9 cellular contexts compared by ENCODE assay signal in the genomic region with DNA sequence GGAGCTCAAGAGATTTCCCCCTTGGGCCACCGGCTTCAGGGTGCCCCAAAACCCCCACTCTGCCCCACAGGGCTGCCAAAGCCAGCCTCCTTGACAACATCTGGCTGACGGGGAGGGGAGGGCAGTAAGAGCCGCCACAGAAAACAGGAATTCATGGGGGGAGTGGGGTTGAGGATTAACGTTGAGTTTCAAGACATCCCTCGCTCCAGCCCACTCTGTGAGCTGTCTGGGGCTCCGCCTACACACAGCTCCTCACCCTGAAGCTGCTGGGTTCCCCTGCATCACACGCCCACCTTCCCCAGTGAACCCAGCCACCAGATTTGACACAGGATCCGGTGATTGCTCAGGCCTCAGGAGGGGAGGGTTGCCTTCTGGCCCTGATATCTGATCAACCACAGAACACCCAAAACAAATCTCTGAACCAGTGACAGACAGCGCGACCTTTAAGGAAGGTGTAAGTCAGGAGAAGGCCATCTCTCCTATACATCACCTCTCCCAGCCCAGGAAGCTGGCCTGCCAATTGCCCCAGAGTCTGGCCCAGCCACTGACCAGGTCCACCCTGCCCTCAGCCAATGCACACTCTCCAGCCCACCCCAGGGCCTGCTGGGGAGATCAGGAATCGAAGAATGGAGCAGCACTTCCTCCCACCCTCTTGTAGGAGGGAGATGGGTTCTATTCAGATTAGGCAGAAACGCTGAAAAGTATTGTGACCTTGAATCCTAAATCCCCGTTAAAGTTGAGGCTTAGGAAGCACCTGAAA.
A peak's percentile ranks its signal among the peaks of the same experiment; 100 is the strongest.
DNase-seq lines count a peak whose midpoint lies in the region; ATAC-seq and TF ChIP-seq lines count a peak whose summit lies in the region.
"Had no signal": no experiment of that assay in that cellular context is flagged by ENCODE, and none has a peak within 500 bp of the region (broad histone marks: within the 10 kb centered on the region; RNA-seq: fewer than 3 reads in every experiment).

No MANE protein-coding gene starts in this region.

- H3K9me3 ChIP-seq in HEK293 (ENCODE audit: control insufficient read depth, insufficient read depth, low read depth, low read length): no peaks in the 10 kb centered on the region
- H3K9me3 ChIP-seq: pancreas had no signal

- ATAC-seq in GM18499 (IDR thresholded peaks at IDR 0.05; ENCODE audit: insufficient read depth, unreplicated experiment): peak; percentile 56
- ATAC-seq in T-cell (replicated peaks in 1 of 4): peak; percentile 68 to 83 (median 80)
- ATAC-seq: pancreas had no signal

- H3K4me1 ChIP-seq in HEK293 (ENCODE audit: control insufficient read depth, insufficient read depth, low read length): no peaks in the 10 kb centered on the region

- H3K4me3 ChIP-seq in HEK293 (ENCODE audit: low read depth, low read length): no peak overlapping the region
- H3K4me3 ChIP-seq: pancreas had no signal

- TF ChIP-seq CTCF in HEK293 (tag by site-specific recombination; IDR thresholded peaks at IDR 0.05) (no peak), mesothelial cell of epicardium (IDR thresholded peaks at IDR 0.05; ENCODE audit: unreplicated experiment) (no peak)

- H3K36me3 ChIP-seq in HEK293 (ENCODE audit: control insufficient read depth in 2 of 2, insufficient read depth in 1 of 2, low read length in 2 of 2): no peaks in the 10 kb centered on the region; a peak in 1 of 3 replicates
- H3K36me3 ChIP-seq: pancreas had no signal

- H3K36me3 Mint-ChIP-seq in T-cell: peaks cover 39% of the 10 kb centered on the region
- peaks cover 3% of the 10 kb centered on the region for H3K36me3 Mint-ChIP-seq in mesothelial cell of epicardium

- H3K4me3 Mint-ChIP-seq in T-cell: peak overlapping the region in 1 of 3 donors; percentile 19
- H3K4me3 Mint-ChIP-seq in mesothelial cell of epicardium: no peak overlapping the region

- H3K9me3 Mint-ChIP-seq in T-cell (no peaks in the 10 kb centered on the region), mesothelial cell of epicardium (no peaks in the 10 kb centered on the region)

- POLR2A ChIA-PET in HEK293 (lab: Yijun Ruan, JAX): no interaction called here
- POLR2A ChIA-PET in T-cell (lab: Charles Lee): no interaction called here

- H3K27me3 Mint-ChIP-seq in T-cell: no peaks in the 10 kb centered on the region
- no peaks in the 10 kb centered on the region for H3K27me3 Mint-ChIP-seq in mesothelial cell of epicardium (ENCODE audit: low read depth)

- DNase-seq in T-cell (peak in 11 of 34 experiments; percentile 10 to 32 (median 20)), mesothelial cell of epicardium (ENCODE audit: low spot score in 2 of 2, unreplicated experiment in 2 of 2) (no peak), SKM-1 (lab: John Stamatoyannopoulos, UW; ENCODE audit: unreplicated experiment) (no peak), NCI-H1930 (lab: John Stamatoyannopoulos, UW) (no peak), HCEC 1CT (no peak), kidney tubule cell (ENCODE audit: low spot score) (no peak)

- H3K27ac ChIP-seq in HEK293 (ENCODE audit: extremely low read depth, low read depth, low read length): no peak overlapping the region
- H3K27ac ChIP-seq: pancreas had no signal

- CTCF ChIA-PET in HEK293 (lab: Yijun Ruan, JAX): interaction anchor here (0.6 kb wide), 1 partner anchor 283 kb away, joined by 4 read pairs; no protein-coding TSS in a partner anchor
- CTCF ChIA-PET in T-cell (lab: Charles Lee): interaction anchor here in 1 of 2 donors (0.6 kb wide), 1 partner anchor 663 kb away, joined by 5 read pairs; no protein-coding TSS in a partner anchor

- H3K27ac Mint-ChIP-seq in T-cell: peak overlapping the region; percentile 61 to 67
- H3K27ac Mint-ChIP-seq in mesothelial cell of epicardium: peak overlapping the region; percentile 51

- H3K4me1 Mint-ChIP-seq in T-cell (peaks cover 59 to 73% (median 61%) of the 10 kb centered on the region in 3 donors), mesothelial cell of epicardium (peaks cover 44% of the 10 kb centered on the region)

TF ChIP-seq in HEK293, 187 proteins besides CTCF, POLR2A, EP300 and RAD21:
- TF ChIP-seq ZNF37A (tag by site-specific recombination; IDR thresholded peaks at IDR 0.05) (no peak), EGR2 (tag by site-specific recombination; IDR thresholded peaks at IDR 0.05; ENCODE audit: low read depth) (peak; percentile 93), ZFHX2 (tag by site-specific recombination; conservative IDR thresholded peaks at IDR 0.05) (peak; percentile 95)
